17 cellular contexts compared by ENCODE assay signal in genomic region chr10:95325863-95326262, GRCh38. TPM values are rescaled to one million over a fixed set of nuclear protein-coding genes. Genes with fewer than 3 reads are reported as not detected.
DNase-seq lines count a peak whose midpoint lies in the region; ATAC-seq and TF ChIP-seq lines count a peak whose summit lies in the region.
"Had no signal": no experiment of that assay in that cellular context is flagged by ENCODE, and none has a peak within 500 bp of the region (broad histone marks: within the 10 kb centered on the region; RNA-seq: fewer than 3 reads in every experiment).

No MANE protein-coding gene starts in this region.

- H3K4me1 ChIP-seq in mucosa of descending colon (ENCODE audit: low read depth): no peaks in the 10 kb centered on the region
- H3K4me1 ChIP-seq in stomach smooth muscle (ENCODE audit: control insufficient read depth, insufficient read depth, low read length): peaks cover 21% of the 10 kb centered on the region

- intact Hi-C loops in mucosa of descending colon (cut with DNase I, micrococcal nuclease): no loop called here

- H3K9me3 ChIP-seq in mucosa of descending colon (no peaks in the 10 kb centered on the region), stomach smooth muscle (ENCODE audit: control insufficient read depth in 2 of 2, low read length in 2 of 2) (no peaks in the 10 kb centered on the region)

- TF ChIP-seq CTCF in mucosa of descending colon (IDR thresholded peaks at IDR 0.05): no peak

- H3K27ac ChIP-seq in stomach smooth muscle (ENCODE audit: low read length): peak overlapping the region; percentile 41

- no peaks in the 10 kb centered on the region for H3K36me3 ChIP-seq in mucosa of descending colon (ENCODE audit: low read depth)
- peaks cover 53% of the 10 kb centered on the region in 2 donors for H3K36me3 ChIP-seq in stomach smooth muscle (ENCODE audit: control insufficient read depth in 2 of 2, insufficient read depth in 2 of 2, low read length in 2 of 2)

- H3K4me3 ChIP-seq in mucosa of descending colon: no peak overlapping the region
- H3K4me3 ChIP-seq in stomach smooth muscle (ENCODE audit: low read length in 2 of 2): no peak overlapping the region

- DNase-seq in NCI-H2171 treated with DMSO at 0.1 percent for 48 hours (lab: John Stamatoyannopoulos, UW): peak; percentile 13
- no peak for DNase-seq in NCI-H2171 (lab: John Stamatoyannopoulos, UW)
- DNase-seq in RPMI8226: peak; percentile 27
- peak in 1 of 3 donors; percentile 25 for DNase-seq in mucosa of descending colon
- DNase-seq in GDM1 (lab: John Stamatoyannopoulos, UW): no peak
- no peak for DNase-seq in RKO (ENCODE audit: low spot score)
- no peak for DNase-seq in LoVo (ENCODE audit: low spot score)
- DNase-seq: 8988T; C1 segment of cervical spinal cord; Calu3; CD4-positive, alpha-beta T cell; DMS 273 treated with DMSO at 0.1 percent for 48 hours; DMS79 treated with DMSO at 0.1 percent for 48 hours; EL; GOT3; H9 had no signal

- H3K9ac ChIP-seq in stomach smooth muscle (ENCODE audit: low read length in 2 of 2): no peak overlapping the region

- no peaks in the 10 kb centered on the region for H3K27me3 ChIP-seq in stomach smooth muscle (ENCODE audit: control insufficient read depth in 1 of 2, insufficient read depth in 2 of 2, low read length in 2 of 2)

- peak; percentile 45 for ATAC-seq in mucosa of descending colon

RNA-seq across cellular contexts. Expression of gene PDLIM1, which starts 35.1 kb away (rescaled TPM):
- 100 to 1,000 TPM; 177 to 434 (median 373) TPM for total RNA-seq in mucosa of descending colon

Comparison
In these comparisons a context has a peak if more than half of its experiments do, and no peak if none do; other contexts are left out.
1. DNase-seq: peak in NCI-H2171 treated with DMSO at 0.1 percent for 48 hours (single experiment) and RPMI8226 (single experiment); none in NCI-H2171 (single experiment), GDM1 (single experiment), RKO (single experiment) and LoVo (single experiment).